In the genomic region with DNA sequence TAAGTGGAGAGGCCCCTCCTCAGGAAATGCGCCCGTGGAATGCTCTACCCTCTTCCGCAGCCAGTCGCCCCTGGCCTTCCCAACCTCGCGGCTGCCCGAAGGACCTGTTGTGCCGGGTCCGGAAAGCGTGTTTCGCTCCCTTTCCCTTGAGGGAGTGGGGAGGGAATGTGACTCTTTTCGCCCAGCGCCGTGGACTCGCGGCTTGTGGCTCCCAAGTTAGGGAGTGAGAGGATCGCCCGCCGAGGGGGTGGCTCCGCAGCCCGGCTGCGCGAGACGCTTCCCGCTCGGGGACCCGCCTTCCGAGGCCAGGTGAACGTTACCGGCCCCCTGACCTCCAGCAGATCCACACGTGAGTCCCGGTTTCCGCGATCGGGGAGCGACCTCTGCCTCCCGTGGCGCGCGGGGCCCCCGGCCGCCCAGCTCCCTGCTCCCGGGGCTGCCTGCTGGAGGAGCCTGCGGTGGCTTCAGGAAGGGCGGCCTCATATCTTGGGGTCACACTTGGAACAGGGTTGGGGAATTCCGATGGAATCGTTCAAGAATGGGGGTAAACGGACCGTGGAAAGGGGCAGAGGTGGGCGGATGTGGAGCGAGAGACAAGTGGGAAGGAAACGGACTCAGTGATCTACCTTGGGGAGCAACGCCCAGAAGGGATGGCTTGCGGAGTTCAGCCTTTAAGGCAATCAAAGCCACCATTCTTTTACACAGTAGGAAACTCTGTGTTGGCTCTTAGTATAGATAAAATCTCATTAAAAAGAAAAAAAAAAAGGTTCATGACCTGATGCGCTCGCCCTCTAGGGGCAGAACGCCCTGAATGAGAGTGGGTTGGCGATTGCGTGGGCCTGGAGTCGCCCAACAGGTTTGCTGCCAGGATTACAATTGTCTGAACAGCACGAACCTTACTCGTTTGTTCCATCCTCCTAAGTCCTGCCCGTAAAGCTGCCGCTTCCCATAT, we compare ENCODE assay signal across 8 cellular contexts. TPM values are rescaled to one million over a fixed set of nuclear protein-coding genes. Genes with fewer than 3 reads are reported as not detected.
DNase-seq lines count a peak whose midpoint lies in the region; ATAC-seq lines count a peak whose summit lies in the region.

No MANE protein-coding gene starts in this region.

- intact Hi-C loops in sciatic nerve (cut with DNase I) = no loop called here

- H3K27ac ChIP-seq in angular gyrus (ENCODE audit: low read depth, low read length) = peak overlapping the region; percentile 70

- DNase-seq in SIG-M5 treated with dmso at 0.1 percent for 504 hours (lab: John Stamatoyannopoulos, UW; ENCODE audit: unreplicated experiment) (peak; percentile 17), SIG-M5 (lab: John Stamatoyannopoulos, UW) (no peak), NCI-H146 (lab: John Stamatoyannopoulos, UW) (peak; percentile 75), hepatic stellate cell (ENCODE audit: low spot score) (peak; percentile 35), sciatic nerve (ENCODE audit: low spot score) (peak; percentile 61), dedifferentiated amniotic fluid mesenchymal stem cell (ENCODE audit: extremely low spot score) (no peak), GF-D8 (lab: John Stamatoyannopoulos, UW) (no peak)

- peak; percentile 69 for ATAC-seq in sciatic nerve

RNA-seq across cellular contexts. Expression of a gene that starts 0.9 kb away (rescaled TPM):
- 38.1 TPM for total RNA-seq in sciatic nerve

Comparison
In these comparisons a context has a peak if more than half of its experiments do, and no peak if none do; other contexts are left out.
1. DNase-seq: peak in SIG-M5 treated with dmso at 0.1 percent for 504 hours (single experiment), NCI-H146 (single experiment), hepatic stellate cell (single experiment) and sciatic nerve (single experiment); none in SIG-M5 (single experiment), dedifferentiated amniotic fluid mesenchymal stem cell (single experiment) and GF-D8 (single experiment).